In genomic region chr14:31456841-31457664, GRCh38 we compare ENCODE assay signal across 8 cellular contexts. TPM values are rescaled to one million over a fixed set of nuclear protein-coding genes. Genes with fewer than 3 reads are reported as not detected.
A peak's percentile ranks its signal among the peaks of the same experiment; 100 is the strongest.
DNase-seq lines count a peak whose midpoint lies in the region; ATAC-seq and TF ChIP-seq lines count a peak whose summit lies in the region.

DTD2 (minus strand) TSS chr14:31457506; CDS start chr14:31457393, 113 bp downstream.

- H3K4me1 Mint-ChIP-seq in T-helper 17 cell, result peaks cover 14% of the 10 kb centered on the region

- H3K36me3 ChIP-seq in prostate gland (no peaks in the 10 kb centered on the region), urinary bladder (ENCODE audit: insufficient read depth) (no peaks in the 10 kb centered on the region)

- peak in 1 of 4 experiments; percentile 22 for TF ChIP-seq CTCF in prostate gland (IDR thresholded peaks at IDR 0.05)

- TF ChIP-seq POLR2A in GM15510 (IDR thresholded peaks at IDR 0.05; ENCODE audit: borderline replicate concordance, extremely low read depth, insufficient read length) (peak; percentile 91), prostate gland (IDR thresholded peaks at IDR 0.05) (peak; percentile 90)

- peak within 1 kb of the TSS; percentile 95 for H3K27ac Mint-ChIP-seq in T-helper 17 cell

- DNase-seq in NCI-H146 treated with DMSO at 0.1 percent for 48 hours (lab: John Stamatoyannopoulos, UW; ENCODE audit: unreplicated experiment) (peak; percentile 71), T-helper 17 cell (peak; percentile 84 to 87 (median 86)), amygdala (lab: John Stamatoyannopoulos, UW) (peak; percentile 73 to 97 (median 92)), left cardiac atrium (peak; percentile 96), prostate gland (ENCODE audit: low spot score) (peak; percentile 95)

- WGBS in prostate gland, result under 1% methylated on average over 58 of the region's 70 CpGs
- 3% methylated on average over 70 of the region's 70 CpGs for WGBS in urinary bladder

- H3K9me3 ChIP-seq in T-helper 17 cell (ENCODE audit: control insufficient read depth, low read length, poor library complexity, severe bottlenecking) (no peaks in the 10 kb centered on the region), prostate gland (no peaks in the 10 kb centered on the region)

- intact Hi-C loops in left cardiac atrium (cut with DNase I) (no loop called here), prostate gland (cut with DNase I) (no loop called here)

- no peaks in the 10 kb centered on the region for H3K27me3 ChIP-seq in prostate gland (replicated peaks; ENCODE audit: insufficient read depth)

- H3K4me1 ChIP-seq in prostate gland (replicated peaks) (peaks cover 5% of the 10 kb centered on the region), urinary bladder (ENCODE audit: insufficient read depth) (no peaks in the 10 kb centered on the region)

- ATAC-seq in HG02884 (IDR thresholded peaks at IDR 0.05; ENCODE audit: unreplicated experiment), result peak; percentile 98
- peak; percentile 97 for ATAC-seq in T-helper 17 cell
- ATAC-seq in left cardiac atrium, result peak; percentile 99 to 100

- no peaks in the 10 kb centered on the region for H3K36me3 Mint-ChIP-seq in T-helper 17 cell (ENCODE audit: low read depth)

- peaks cover 11% of the 10 kb centered on the region for H3K27me3 Mint-ChIP-seq in T-helper 17 cell

- H3K27ac ChIP-seq in prostate gland (peak within 1 kb of the TSS; percentile 74 to 80), urinary bladder (ENCODE audit: low read depth) (peak within 1 kb of the TSS; percentile 84)

- peak within 1 kb of the TSS; percentile 93 for H3K4me3 Mint-ChIP-seq in T-helper 17 cell

- H3K4me3 ChIP-seq in prostate gland, result peak within 1 kb of the TSS; percentile 54 to 57
- peak within 1 kb of the TSS; percentile 46 for H3K4me3 ChIP-seq in urinary bladder (ENCODE audit: low read depth, low read length)

RNA-seq across cellular contexts. Expression of gene DTD2, which starts in this region (rescaled TPM):
- total RNA-seq in T-helper 17 cell (10 to 100 TPM; 12.9 to 14.7 TPM), left cardiac atrium (1 to 10 TPM; 7.6 TPM), prostate gland (10 to 100 TPM; 32.0 to 41.1 TPM), urinary bladder (39.1 TPM)
- 13.6 TPM for polyA plus RNA-seq in urinary bladder

Comparison
In these comparisons a context has a peak if more than half of its experiments do, and no peak if none do; other contexts are left out.
1. Peak in every context shown above with its lines: DNase-seq, ATAC-seq, H3K4me3 ChIP-seq and H3K27ac ChIP-seq.